In genomic region chr7:142768885-142769284, GRCh38 we compare ENCODE assay signal across 6 cellular contexts. TPM values are rescaled to one million over a fixed set of nuclear protein-coding genes. Genes with fewer than 3 reads are reported as not detected.
"Had no signal": no experiment of that assay in that cellular context is flagged by ENCODE, and none has a peak within 500 bp of the region (broad histone marks: within the 10 kb centered on the region; RNA-seq: fewer than 3 reads in every experiment).

No MANE protein-coding gene starts in this region.

RNA-seq across cellular contexts. Expression of gene PRSS2, which starts 1.9 kb away (rescaled TPM):
- total RNA-seq: GM23248, GM23338, H1, H4, H9, HFFc6 had no signal

RNA-seq across cellular contexts. Expression of gene PRSS1, which starts 19.6 kb away (rescaled TPM):
- total RNA-seq: GM23248, GM23338, H1, H4, H9, HFFc6 had no signal
